In genomic region chr17:73444021-73444420, GRCh38 we compare ENCODE assay signal across 4 cellular contexts.
"Had no signal": no experiment of that assay in that cellular context is flagged by ENCODE, and none has a peak within 500 bp of the region (broad histone marks: within the 10 kb centered on the region; RNA-seq: fewer than 3 reads in every experiment).

No MANE protein-coding gene starts in this region.

- H3K4me3 ChIP-seq: K562 had no signal

- H3K27ac ChIP-seq: HL-60 had no signal

- ATAC-seq: HepG2, K562 had no signal

- DNase-seq: IMR-90 had no signal
